In the genomic region with DNA sequence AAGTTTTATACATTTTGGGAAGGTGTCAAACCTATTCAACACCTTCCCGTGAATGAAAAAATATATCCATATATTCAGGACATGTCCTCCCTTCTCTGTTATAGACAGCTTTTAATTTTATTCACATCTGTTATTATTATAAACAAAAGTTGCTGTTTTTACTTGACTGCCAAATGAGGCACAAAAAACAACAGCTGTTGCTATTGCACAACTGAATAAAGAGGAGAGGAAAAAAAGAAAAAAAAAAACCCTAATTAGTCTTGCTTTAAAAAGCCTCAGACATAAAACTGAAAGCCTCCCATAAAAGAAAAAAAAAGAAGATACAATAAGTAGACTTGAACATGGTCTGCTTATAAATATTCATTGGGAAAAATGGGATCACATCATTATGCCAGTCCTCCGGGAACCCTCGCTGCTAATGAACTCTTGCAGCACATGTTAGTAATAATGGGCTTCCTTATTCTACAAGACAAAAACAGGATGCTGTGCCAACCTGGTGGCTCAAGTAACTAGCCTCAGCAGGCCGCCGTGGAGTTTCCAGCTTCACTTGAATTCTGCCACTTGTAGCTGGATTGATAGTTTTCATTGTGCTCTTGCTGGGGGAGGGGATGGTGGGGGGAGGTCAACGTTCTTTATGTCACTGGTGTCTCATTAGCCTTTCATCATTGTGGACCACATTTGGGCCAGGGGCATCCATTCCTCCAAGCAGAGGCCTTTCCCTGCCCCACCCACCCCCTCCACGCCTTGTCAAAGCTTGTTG, we compare ENCODE assay signal across 17 cellular contexts.
DNase-seq lines count a peak whose midpoint lies in the region; ATAC-seq, FAIRE-seq and TF ChIP-seq lines count a peak whose summit lies in the region.
"Had no signal": no experiment of that assay in that cellular context is flagged by ENCODE, and none has a peak within 500 bp of the region (broad histone marks: within the 10 kb centered on the region; RNA-seq: fewer than 3 reads in every experiment).

No MANE protein-coding gene starts in this region.

- no peak overlapping the region for H3K4me2 ChIP-seq in mesendoderm (ENCODE audit: low read length)

- H2BK5ac ChIP-seq in mesendoderm (ENCODE audit: low read length): no peak overlapping the region

- CTCF ChIA-PET in activated naive CD4-positive, alpha-beta T cell treated with anti-CD3 and anti-CD28 coated beads, Interleukin-2, amount 10 ng/mL, durations not matched to agents 7 days and 5 days (lab: Charles Lee): interaction anchor here (0.6 kb wide), 1 partner anchor 147 kb away, joined by 5 read pairs; no protein-coding TSS in a partner anchor

- H2BK120ac ChIP-seq in mesendoderm (ENCODE audit: low read depth, low read length): no peak overlapping the region

- H3K36me3 ChIP-seq in mesendoderm (ENCODE audit: control insufficient read depth, insufficient read depth, low read length) (no peaks in the 10 kb centered on the region), kidney (ENCODE audit: control insufficient read depth in 1 of 2, insufficient read depth in 2 of 2, low read length in 2 of 2) (no peaks in the 10 kb centered on the region)

- peak; percentile 80 for DNase-seq in Ammon's horn (ENCODE audit: low spot score)
- peak; percentile 90 for DNase-seq in NCI-H1694 treated with DMSO at 0.1 percent for 48 hours (lab: John Stamatoyannopoulos, UW)
- no peak for DNase-seq in mesendoderm
- no peak for DNase-seq in NCI-H774 (lab: John Stamatoyannopoulos, UW)
- no peak for DNase-seq in activated naive CD4-positive, alpha-beta T cell treated with anti-CD3 and anti-CD28 coated beads, Interleukin-2, amount 10 ng/mL, durations not matched to agents 7 days and 5 days
- DNase-seq in kidney: no peak
- DNase-seq: activated CD4-positive, alpha-beta T cell treated with anti-CD3 and anti-CD28 coated beads, Interleukin-2, amount 10 ng/mL, durations not matched to agents 7 days and 5 days; activated effector memory CD4-positive, alpha-beta T cell treated with anti-CD3 and anti-CD28 coated beads, Interleukin-2, amount 50 U/mL, for 16 hours; AML-193; cortex of kidney; KBM-7; natural killer cell; NCI-H526 treated with DMSO at 0.1 percent for 48 hours; stimulated activated naive CD4-positive, alpha-beta T cell had no signal

- no peak overlapping the region for H3K23ac ChIP-seq in mesendoderm (ENCODE audit: low read length)

- intact Hi-C loops in kidney (cut with DNase I): no loop called here

- ATAC-seq in GM19467 (IDR thresholded peaks at IDR 0.05; ENCODE audit: unreplicated experiment): no peak
- ATAC-seq: natural killer cell had no signal

- H4K5ac ChIP-seq in mesendoderm (ENCODE audit: low read length): no peak overlapping the region

- no peaks in the 10 kb centered on the region for H3K9me3 Mint-ChIP-seq in activated naive CD4-positive, alpha-beta T cell treated with anti-CD3 and anti-CD28 coated beads, Interleukin-2, amount 10 ng/mL, durations not matched to agents 7 days and 5 days
- H3K9me3 Mint-ChIP-seq: activated CD4-positive, alpha-beta T cell treated with anti-CD3 and anti-CD28 coated beads, Interleukin-2, amount 10 ng/mL, durations not matched to agents 7 days and 5 days; natural killer cell had no signal

- H3K18ac ChIP-seq in mesendoderm (ENCODE audit: low read length): peak overlapping the region; percentile 73

- H2AK5ac ChIP-seq in mesendoderm (ENCODE audit: low read length): no peak overlapping the region

- H3K9ac ChIP-seq in mesendoderm (ENCODE audit: low read length) (no peak overlapping the region), kidney (ENCODE audit: low read length in 2 of 2) (no peak overlapping the region)

- no peaks in the 10 kb centered on the region for H3K79me2 ChIP-seq in mesendoderm (ENCODE audit: control insufficient read depth, insufficient read depth, low read length)

- FAIRE-seq in endometrium (lab: Jason Lieb, UNC) (peak; percentile 99), kidney (lab: Jason Lieb, UNC) (no peak)
- FAIRE-seq: H54 had no signal

- no peak overlapping the region for H3K27ac Mint-ChIP-seq in activated naive CD4-positive, alpha-beta T cell treated with anti-CD3 and anti-CD28 coated beads, Interleukin-2, amount 10 ng/mL, durations not matched to agents 7 days and 5 days
- H3K27ac Mint-ChIP-seq: activated CD4-positive, alpha-beta T cell treated with anti-CD3 and anti-CD28 coated beads, Interleukin-2, amount 10 ng/mL, durations not matched to agents 7 days and 5 days; natural killer cell had no signal

- H3K4me1 Mint-ChIP-seq in activated naive CD4-positive, alpha-beta T cell treated with anti-CD3 and anti-CD28 coated beads, Interleukin-2, amount 10 ng/mL, durations not matched to agents 7 days and 5 days: no peaks in the 10 kb centered on the region
- H3K4me1 Mint-ChIP-seq: activated CD4-positive, alpha-beta T cell treated with anti-CD3 and anti-CD28 coated beads, Interleukin-2, amount 10 ng/mL, durations not matched to agents 7 days and 5 days; natural killer cell had no signal

- no peaks in the 10 kb centered on the region for H3K79me1 ChIP-seq in mesendoderm (ENCODE audit: low read length)

- H3K4me3 ChIP-seq in mesendoderm (ENCODE audit: low read length) (no peak overlapping the region), kidney (ENCODE audit: low read length in 2 of 2) (no peak overlapping the region)

- H3K9me3 ChIP-seq in kidney (ENCODE audit: control insufficient read depth in 1 of 2, low read length in 2 of 2): no peaks in the 10 kb centered on the region

- no peak overlapping the region for H3K4me3 Mint-ChIP-seq in activated naive CD4-positive, alpha-beta T cell treated with anti-CD3 and anti-CD28 coated beads, Interleukin-2, amount 10 ng/mL, durations not matched to agents 7 days and 5 days
- H3K4me3 Mint-ChIP-seq: activated CD4-positive, alpha-beta T cell treated with anti-CD3 and anti-CD28 coated beads, Interleukin-2, amount 10 ng/mL, durations not matched to agents 7 days and 5 days; natural killer cell had no signal

- no peak for TF ChIP-seq CTCF in kidney (IDR thresholded peaks at IDR 0.05; ENCODE audit: borderline replicate concordance, extremely low read depth, insufficient read depth)

- no peak overlapping the region for H3K4ac ChIP-seq in mesendoderm (ENCODE audit: low read depth, low read length)

- H4K8ac ChIP-seq in mesendoderm (ENCODE audit: low read depth, low read length): no peak overlapping the region

- H3K56ac ChIP-seq in mesendoderm (ENCODE audit: low read length): no peak overlapping the region

- H3K4me1 ChIP-seq in mesendoderm (ENCODE audit: control insufficient read depth, low read depth, low read length): peaks cover 5% of the 10 kb centered on the region
- no peaks in the 10 kb centered on the region for H3K4me1 ChIP-seq in kidney (ENCODE audit: control insufficient read depth in 1 of 2, insufficient read depth in 1 of 2, low read depth in 1 of 2, low read length in 2 of 2)

- H3K27me3 Mint-ChIP-seq in activated naive CD4-positive, alpha-beta T cell treated with anti-CD3 and anti-CD28 coated beads, Interleukin-2, amount 10 ng/mL, durations not matched to agents 7 days and 5 days: no peaks in the 10 kb centered on the region
- H3K27me3 Mint-ChIP-seq: activated CD4-positive, alpha-beta T cell treated with anti-CD3 and anti-CD28 coated beads, Interleukin-2, amount 10 ng/mL, durations not matched to agents 7 days and 5 days had no signal

- H3K27me3 ChIP-seq in mesendoderm (ENCODE audit: insufficient read depth, low read length, poor library complexity): no peaks in the 10 kb centered on the region

- H2BK15ac ChIP-seq in mesendoderm (replicated peaks; ENCODE audit: low read depth): no peak overlapping the region

- H3K27ac ChIP-seq in mesendoderm (ENCODE audit: low read depth, low read length) (no peak overlapping the region), kidney (ENCODE audit: low read depth in 2 of 2, low read length in 2 of 2) (no peak overlapping the region)

- no peaks in the 10 kb centered on the region for H3K36me3 Mint-ChIP-seq in activated naive CD4-positive, alpha-beta T cell treated with anti-CD3 and anti-CD28 coated beads, Interleukin-2, amount 10 ng/mL, durations not matched to agents 7 days and 5 days
- H3K36me3 Mint-ChIP-seq: natural killer cell had no signal

- no CpG with 5 or more reads among the region's 7 CpGs for WGBS in mesendoderm (ENCODE audit: extremely low coverage, insufficient coverage, low lambda C conversion rate)

Comparison
In these comparisons a context has a peak if more than half of its experiments do, and no peak if none do; other contexts are left out.
1. DNase-seq: peak in Ammon's horn (single experiment) and NCI-H1694 treated with DMSO at 0.1 percent for 48 hours (single experiment); none in mesendoderm (single experiment), NCI-H774 (single experiment), activated naive CD4-positive, alpha-beta T cell treated with anti-CD3 and anti-CD28 coated beads, Interleukin-2, amount 10 ng/mL, durations not matched to agents 7 days and 5 days (single experiment) and kidney (single experiment).